ENCODE assay signal across 1 cellular context in the genomic region with DNA sequence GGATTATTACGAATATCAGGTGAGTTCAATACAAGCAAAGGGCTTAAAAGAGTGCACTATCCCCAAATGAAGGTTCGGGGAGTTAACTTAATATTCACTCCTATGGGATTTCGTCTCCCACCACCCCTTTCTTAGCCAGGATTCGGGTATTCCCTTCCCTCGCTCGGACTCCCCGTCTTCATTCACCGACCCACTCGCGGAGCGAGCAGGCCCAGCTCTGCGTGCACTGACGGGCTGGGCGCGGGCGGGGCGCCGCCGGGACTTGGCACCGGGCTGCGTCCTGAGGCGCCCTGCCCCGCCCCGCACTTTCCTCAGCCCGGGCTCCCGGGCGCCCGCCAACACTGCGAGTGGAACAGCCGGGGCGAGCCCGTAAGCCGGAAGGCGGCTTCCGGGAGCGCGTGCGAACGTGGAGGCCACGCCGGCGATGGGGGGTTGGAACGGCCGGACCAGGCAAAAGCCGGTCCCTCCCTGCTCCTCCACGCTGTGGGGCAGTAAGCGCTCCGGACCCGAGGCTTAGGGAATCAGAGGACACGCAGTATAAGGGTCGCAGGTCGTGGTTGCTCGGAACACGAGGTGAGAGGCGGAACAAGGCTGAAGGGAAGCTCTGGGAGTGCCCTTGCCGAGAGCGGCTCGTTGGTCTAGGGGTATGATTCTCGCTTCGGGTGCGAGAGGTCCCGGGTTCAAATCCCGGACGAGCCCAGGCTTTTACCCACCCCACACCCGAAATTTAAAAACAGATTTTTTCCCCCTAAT.
TF ChIP-seq lines count a peak whose summit lies in the region.

No MANE protein-coding gene starts in this region.

TF ChIP-seq in K562, 482 proteins besides CTCF, POLR2A, EP300 and RAD21 (continued from another document and continues in another):
- TF ChIP-seq ZMIZ1 (IDR thresholded peaks at IDR 0.05; ENCODE audit: low read depth in 2 of 2, low read length in 2 of 2): peak in 1 of 2 experiments; percentile 70; a peak in 1 of 4 replicates
- no peak for TF ChIP-seq TFAM (CRISPR knock-in tag; conservative IDR thresholded peaks at IDR 0.05)
- TF ChIP-seq RBFOX2 (IDR thresholded peaks at IDR 0.05; ENCODE audit: low read depth, low read length): peak; percentile 97
- TF ChIP-seq, protein P1, sequence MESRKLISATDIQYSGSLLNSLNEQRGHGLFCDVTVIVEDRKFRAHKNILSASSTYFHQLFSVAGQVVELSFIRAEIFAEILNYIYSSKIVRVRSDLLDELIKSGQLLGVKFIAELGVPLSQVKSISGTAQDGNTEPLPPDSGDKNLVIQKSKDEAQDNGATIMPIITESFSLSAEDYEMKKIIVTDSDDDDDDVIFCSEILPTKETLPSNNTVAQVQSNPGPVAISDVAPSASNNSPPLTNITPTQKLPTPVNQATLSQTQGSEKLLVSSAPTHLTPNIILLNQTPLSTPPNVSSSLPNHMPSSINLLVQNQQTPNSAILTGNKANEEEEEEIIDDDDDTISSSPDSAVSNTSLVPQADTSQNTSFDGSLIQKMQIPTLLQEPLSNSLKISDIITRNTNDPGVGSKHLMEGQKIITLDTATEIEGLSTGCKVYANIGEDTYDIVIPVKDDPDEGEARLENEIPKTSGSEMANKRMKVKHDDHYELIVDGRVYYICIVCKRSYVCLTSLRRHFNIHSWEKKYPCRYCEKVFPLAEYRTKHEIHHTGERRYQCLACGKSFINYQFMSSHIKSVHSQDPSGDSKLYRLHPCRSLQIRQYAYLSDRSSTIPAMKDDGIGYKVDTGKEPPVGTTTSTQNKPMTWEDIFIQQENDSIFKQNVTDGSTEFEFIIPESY (CRISPR knock-in tag; IDR thresholded peaks at IDR 0.05): peak; percentile 86
- 0 out of 2 replicates have a peak, but pooled peaks have one; percentile 18 for TF ChIP-seq ZNF134 (CRISPR knock-in tag; conservative IDR thresholded peaks at IDR 0.05)
- peak; percentile 49; the same call in 1 of the 2 replicates for TF ChIP-seq ZNF12 (CRISPR knock-in tag; IDR thresholded peaks at IDR 0.05)
- no peak for TF ChIP-seq KHSRP (IDR thresholded peaks at IDR 0.05)
- TF ChIP-seq PTBP1 (IDR thresholded peaks at IDR 0.05; ENCODE audit: low read depth, low read length): no peak
- TF ChIP-seq MXI1 (IDR thresholded peaks at IDR 0.05; ENCODE audit: low read depth, low read length): no peak
- TF ChIP-seq ZNF263 (CRISPR knock-in tag; IDR thresholded peaks at IDR 0.05; ENCODE audit: borderline replicate concordance): peak; percentile 37; the same call in 1 of the 2 replicates
- TF ChIP-seq LCOR (CRISPR knock-in tag; IDR thresholded peaks at IDR 0.05): peak; percentile 94
- TF ChIP-seq U2AF2 (optimal IDR thresholded peaks at IDR 0.05; ENCODE audit: low read depth, low read length): no peak
- TF ChIP-seq, protein P2, sequence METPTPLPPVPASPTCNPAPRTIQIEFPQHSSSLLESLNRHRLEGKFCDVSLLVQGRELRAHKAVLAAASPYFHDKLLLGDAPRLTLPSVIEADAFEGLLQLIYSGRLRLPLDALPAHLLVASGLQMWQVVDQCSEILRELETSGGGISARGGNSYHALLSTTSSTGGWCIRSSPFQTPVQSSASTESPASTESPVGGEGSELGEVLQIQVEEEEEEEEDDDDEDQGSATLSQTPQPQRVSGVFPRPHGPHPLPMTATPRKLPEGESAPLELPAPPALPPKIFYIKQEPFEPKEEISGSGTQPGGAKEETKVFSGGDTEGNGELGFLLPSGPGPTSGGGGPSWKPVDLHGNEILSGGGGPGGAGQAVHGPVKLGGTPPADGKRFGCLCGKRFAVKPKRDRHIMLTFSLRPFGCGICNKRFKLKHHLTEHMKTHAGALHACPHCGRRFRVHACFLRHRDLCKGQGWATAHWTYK (CRISPR knock-in tag; IDR thresholded peaks at IDR 0.05): peak; percentile 89
- peak; percentile 92 for TF ChIP-seq ARID3B (CRISPR knock-in tag; IDR thresholded peaks at IDR 0.05; ENCODE audit: borderline replicate concordance)
- no peak for TF ChIP-seq ZNF398 (CRISPR knock-in tag; IDR thresholded peaks at IDR 0.05)
- TF ChIP-seq BMI1 (IDR thresholded peaks at IDR 0.05; ENCODE audit: low read length): no peak
- no peak for TF ChIP-seq SMARCC2 (IDR thresholded peaks at IDR 0.05; ENCODE audit: low read depth)
- peak; percentile 66 for TF ChIP-seq NR2C1 (IDR thresholded peaks at IDR 0.05)
- TF ChIP-seq NR2C1 (tag; IDR thresholded peaks at IDR 0.05): peak; percentile 70
- peak; percentile 95 to 98 for TF ChIP-seq HDAC1 (IDR thresholded peaks at IDR 0.05)
- TF ChIP-seq FOXJ3 (CRISPR knock-in tag; IDR thresholded peaks at IDR 0.05): no peak
- peak; percentile 97 for TF ChIP-seq ELF1 (tag; IDR thresholded peaks at IDR 0.05)
- no peak for TF ChIP-seq SMAD1 (IDR thresholded peaks at IDR 0.05; ENCODE audit: low read depth, low read length, partially characterized antibody)
- TF ChIP-seq RERE (CRISPR knock-in tag; IDR thresholded peaks at IDR 0.05; ENCODE audit: borderline replicate concordance): no peak
- TF ChIP-seq, protein P3, sequence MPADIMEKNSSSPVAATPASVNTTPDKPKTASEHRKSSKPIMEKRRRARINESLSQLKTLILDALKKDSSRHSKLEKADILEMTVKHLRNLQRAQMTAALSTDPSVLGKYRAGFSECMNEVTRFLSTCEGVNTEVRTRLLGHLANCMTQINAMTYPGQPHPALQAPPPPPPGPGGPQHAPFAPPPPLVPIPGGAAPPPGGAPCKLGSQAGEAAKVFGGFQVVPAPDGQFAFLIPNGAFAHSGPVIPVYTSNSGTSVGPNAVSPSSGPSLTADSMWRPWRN (IDR thresholded peaks at IDR 0.05; ENCODE audit: low read depth): peak; percentile 55; the same call in 1 of the 2 replicates
- TF ChIP-seq ASH1L (IDR thresholded peaks at IDR 0.05; ENCODE audit: borderline replicate concordance, low read depth, partially characterized antibody): no peak
- no peak for TF ChIP-seq ELK3 (CRISPR knock-in tag; IDR thresholded peaks at IDR 0.05)
- no peak for TF ChIP-seq SREBF2 (CRISPR knock-in tag; IDR thresholded peaks at IDR 0.05)
